1 cellular context compared by ENCODE assay signal in the genomic region with DNA sequence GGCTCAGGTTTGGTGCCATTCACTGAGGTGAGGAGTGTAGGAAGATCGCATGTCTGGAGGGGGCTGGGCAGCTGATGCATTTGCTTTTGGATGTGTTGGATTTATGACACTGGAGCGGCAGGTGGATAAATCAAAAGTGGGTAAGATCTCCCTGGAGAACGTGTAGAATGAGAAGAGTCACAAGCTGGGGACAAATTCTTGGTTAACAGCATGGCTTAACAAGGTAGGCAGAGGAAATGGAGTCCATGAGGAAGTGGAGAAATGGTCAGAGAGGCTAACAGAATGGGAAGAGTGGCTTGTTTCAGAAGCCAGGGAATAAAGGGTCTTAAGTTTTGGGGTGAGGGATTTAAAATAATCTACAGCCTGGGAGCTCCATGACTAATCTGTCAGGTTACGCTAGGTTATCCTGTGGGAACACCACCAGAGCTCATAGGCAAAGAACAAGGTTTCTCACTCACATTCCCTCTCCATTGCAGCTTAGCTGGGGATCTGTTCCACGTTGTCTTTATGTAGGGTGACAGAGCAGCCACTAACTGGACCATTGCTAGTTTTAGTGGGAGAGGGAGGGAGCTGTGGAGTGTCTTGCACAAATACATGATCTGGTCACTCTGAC.
A peak's percentile ranks its signal among the peaks of the same experiment; 100 is the strongest.
TF ChIP-seq lines count a peak whose summit lies in the region.

No MANE protein-coding gene starts in this region.

TF ChIP-seq in HepG2, 621 proteins besides CTCF, POLR2A, EP300 and RAD21:
- no peak for TF ChIP-seq ZNF296 (CRISPR knock-in tag; conservative IDR thresholded peaks at IDR 0.05)
- TF ChIP-seq POLR2AphosphoS5 (IDR thresholded peaks at IDR 0.05; ENCODE audit: low read depth, low read length) = 0 out of 2 replicates have a peak, but pooled peaks have one; percentile 11
- TF ChIP-seq, protein P1, sequence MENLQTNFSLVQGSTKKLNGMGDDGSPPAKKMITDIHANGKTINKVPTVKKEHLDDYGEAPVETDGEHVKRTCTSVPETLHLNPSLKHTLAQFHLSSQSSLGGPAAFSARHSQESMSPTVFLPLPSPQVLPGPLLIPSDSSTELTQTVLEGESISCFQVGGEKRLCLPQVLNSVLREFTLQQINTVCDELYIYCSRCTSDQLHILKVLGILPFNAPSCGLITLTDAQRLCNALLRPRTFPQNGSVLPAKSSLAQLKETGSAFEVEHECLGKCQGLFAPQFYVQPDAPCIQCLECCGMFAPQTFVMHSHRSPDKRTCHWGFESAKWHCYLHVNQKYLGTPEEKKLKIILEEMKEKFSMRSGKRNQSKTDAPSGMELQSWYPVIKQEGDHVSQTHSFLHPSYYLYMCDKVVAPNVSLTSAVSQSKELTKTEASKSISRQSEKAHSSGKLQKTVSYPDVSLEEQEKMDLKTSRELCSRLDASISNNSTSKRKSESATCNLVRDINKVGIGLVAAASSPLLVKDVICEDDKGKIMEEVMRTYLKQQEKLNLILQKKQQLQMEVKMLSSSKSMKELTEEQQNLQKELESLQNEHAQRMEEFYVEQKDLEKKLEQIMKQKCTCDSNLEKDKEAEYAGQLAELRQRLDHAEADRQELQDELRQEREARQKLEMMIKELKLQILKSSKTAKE (CRISPR knock-in tag; IDR thresholded peaks at IDR 0.05; ENCODE audit: borderline replicate concordance) = 0 out of 2 replicates have a peak, but pooled peaks have one; percentile 22
